In genomic region chr17:66627985-66628384, GRCh38 we compare ENCODE assay signal across 23 cellular contexts.
"Had no signal": no experiment of that assay in that cellular context is flagged by ENCODE, and none has a peak within 500 bp of the region (broad histone marks: within the 10 kb centered on the region; RNA-seq: fewer than 3 reads in every experiment).

No MANE protein-coding gene starts in this region.

- H3K27me3 ChIP-seq: brain microvascular endothelial cell, SJCRH30, upper lobe of right lung had no signal

- DNase-seq: activated CD4-positive, alpha-beta T cell treated with anti-CD3 and anti-CD28 coated beads for 4 hours; activated CD8-positive, alpha-beta memory T cell treated with anti-CD3 and anti-CD28 coated beads, Interleukin-2, amount 50 U/mL, for 48 hours; activated CD8-positive, alpha-beta T cell treated with anti-CD3 and anti-CD28 coated beads, Interleukin-2, amount 10 ng/mL, durations not matched to agents 7 days and 5 days; activated naive CD4-positive, alpha-beta T cell treated with anti-CD3 and anti-CD28 coated beads for 36 hours; brain microvascular endothelial cell; cerebellar nuclear complex; glutamatergic neuron; mammary epithelial cell; mucosa of descending colon; occipital lobe; psoas muscle; SJCRH30; stimulated activated CD4-positive, alpha-beta T cell treated with anti-CD3 and anti-CD28 coated beads, Interleukin-2, amount 100 ng/mL, for 48 hours; stimulated activated naive CD4-positive, alpha-beta T cell treated with Interleukin-2 at 50 U/mL for 16 hours; T-cell; upper lobe of right lung had no signal

- H3K4me1 ChIP-seq: SJCRH30, upper lobe of right lung had no signal

- H3K27ac ChIP-seq: brain microvascular endothelial cell, psoas muscle, SJCRH30, upper lobe of right lung, VCaP had no signal

- H3K9me3 ChIP-seq: mucosa of descending colon, psoas muscle, SJCRH30, upper lobe of right lung had no signal

- H3K36me3 ChIP-seq: brain microvascular endothelial cell, SJCRH30, upper lobe of right lung had no signal

- H3K4me3 ChIP-seq: mucosa of descending colon, psoas muscle, SJCRH30, upper lobe of right lung had no signal

- FAIRE-seq: endometrium, islet of Langerhans had no signal

- ATAC-seq: activated CD8-positive, alpha-beta T cell treated with anti-CD3 and anti-CD28 coated beads, Interleukin-2, amount 10 ng/mL, durations not matched to agents 7 days and 5 days; activated T-helper 17 cell treated with anti-CD3 and anti-CD28 coated beads, Interleukin-2, amount 50 U/mL, for 72 hours; esophagus mucosa; left lobe of liver; mucosa of descending colon; natural killer cell treated with Interleukin-12 subunit alpha and Interleukin-12 subunit beta and Interleukin-15 and Interleukin-18, amount 100 ng/mL, for 72 hours; psoas muscle; T-cell; upper lobe of right lung had no signal
